9 cellular contexts compared by ENCODE assay signal in the genomic region with DNA sequence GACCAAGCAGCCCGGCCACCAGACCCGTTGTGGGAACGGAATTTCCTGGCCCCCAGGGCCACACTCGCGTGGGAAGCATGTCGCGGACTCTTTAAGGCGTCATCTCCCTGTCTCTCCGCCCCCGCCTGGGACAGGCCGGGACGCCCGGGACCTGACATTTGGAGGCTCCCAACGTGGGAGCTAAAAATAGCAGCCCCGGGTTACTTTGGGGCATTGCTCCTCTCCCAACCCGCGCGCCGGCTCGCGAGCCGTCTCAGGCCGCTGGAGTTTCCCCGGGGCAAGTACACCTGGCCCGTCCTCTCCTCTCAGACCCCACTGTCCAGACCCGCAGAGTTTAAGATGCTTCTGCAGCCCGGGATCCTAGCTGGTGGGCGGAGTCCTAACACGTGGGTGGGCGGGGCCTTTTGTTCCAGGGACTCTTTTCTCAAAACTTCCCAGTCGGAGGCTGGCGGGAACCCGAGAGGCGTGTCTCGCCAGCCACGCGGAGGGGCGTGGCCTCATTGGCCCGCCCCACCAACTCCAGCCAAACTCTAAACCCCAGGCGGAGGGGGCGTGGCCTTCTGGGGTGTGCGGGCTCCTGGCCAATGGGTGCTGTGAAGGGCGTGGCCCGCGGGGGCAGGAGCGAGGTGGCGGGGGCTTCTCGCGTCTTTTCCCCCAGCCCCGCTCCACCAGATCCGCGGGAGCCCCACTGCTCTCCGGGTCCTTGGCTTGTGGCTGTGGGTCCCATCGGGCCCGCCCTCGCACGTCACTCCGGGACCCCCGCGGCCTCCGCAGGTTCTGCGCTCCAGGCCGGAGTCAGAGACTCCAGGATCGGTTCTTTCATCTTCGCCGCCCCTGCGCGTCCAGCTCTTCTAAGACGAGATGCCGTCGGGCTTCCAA. TPM values are rescaled to one million over a fixed set of nuclear protein-coding genes. Genes with fewer than 3 reads are reported as not detected.
DNase-seq lines count a peak whose midpoint lies in the region; ATAC-seq and TF ChIP-seq lines count a peak whose summit lies in the region.
"Had no signal": no experiment of that assay in that cellular context is flagged by ENCODE, and none has a peak within 500 bp of the region (broad histone marks: within the 10 kb centered on the region; RNA-seq: fewer than 3 reads in every experiment).

SLC2A4 (plus strand) TSS at position 645 of the 879 bp plus-strand sequence; CDS start at position 862, 217 bp downstream.

- peak within 1 kb of the TSS; percentile 77 to 90 (median 82) for H3K4me3 Mint-ChIP-seq in CD4-positive, alpha-beta memory T cell
- H3K4me3 Mint-ChIP-seq in T-helper 17 cell: peak within 1 kb of the TSS; percentile 84

- WGBS in heart left ventricle, 4 donors: 0% methylated on average over 43 to 71 of the region's 71 CpGs; no CpG with 5 or more reads in 1 of the 4 donors
- WGBS in trophoblast cell (ENCODE audit: extremely low coverage, insufficient coverage, insufficient read length): no CpG with 5 or more reads among the region's 71 CpGs

- no peaks in the 10 kb centered on the region for H3K36me3 ChIP-seq in CD4-positive, alpha-beta memory T cell (ENCODE audit: insufficient read depth, low read length)
- peaks cover 0 to 29% (median 8%) of the 10 kb centered on the region in 9 donors for H3K36me3 ChIP-seq in heart left ventricle
- no peaks in the 10 kb centered on the region for H3K36me3 ChIP-seq in trophoblast cell (ENCODE audit: control insufficient read depth in 1 of 2, insufficient read depth in 2 of 2, low read length in 2 of 2)
- no peaks in the 10 kb centered on the region for H3K36me3 ChIP-seq in tibial artery

- H3K79me1 ChIP-seq in trophoblast cell (ENCODE audit: low read length): no peaks in the 10 kb centered on the region

- intact Hi-C loops in CD4-positive, alpha-beta memory T cell (cut with micrococcal nuclease): loop anchor here (2.0 to 5.0 kb wide), 2 partner anchors 61 to 234 kb away; no protein-coding TSS in a partner anchor
- intact Hi-C loops in heart left ventricle (cut with DNase I) (loop anchor here in 8 of 10 donors (1.0 to 10.0 kb wide), 6 partner anchors 15 to 66 kb away; partner anchors contain the start of gene ELP5 (in 1 of the 8)), tibial artery (cut with DNase I; ENCODE audit: low total_unique reads) (no loop called here)

- peak within 1 kb of the TSS; percentile 36 to 84 (median 66) for H3K27ac Mint-ChIP-seq in CD4-positive, alpha-beta memory T cell
- H3K27ac Mint-ChIP-seq in T-helper 17 cell: no peak within 1 kb of the TSS

- H3K18ac ChIP-seq in trophoblast cell (ENCODE audit: low read length): no peak within 1 kb of the TSS

- no peaks in the 10 kb centered on the region for H3K36me3 Mint-ChIP-seq in CD4-positive, alpha-beta memory T cell
- no peaks in the 10 kb centered on the region for H3K36me3 Mint-ChIP-seq in T-helper 17 cell (ENCODE audit: low read depth)

- H3K27me3 ChIP-seq in CD4-positive, alpha-beta memory T cell (ENCODE audit: insufficient read depth, low read length): peaks cover 10% of the 10 kb centered on the region
- H3K27me3 ChIP-seq in heart left ventricle (peaks cover 0 to 24% (median 3%) of the 10 kb centered on the region in 9 donors), trophoblast cell (ENCODE audit: insufficient read depth, low read length) (peaks cover 6% of the 10 kb centered on the region), tibial artery (no peaks in the 10 kb centered on the region)

- peak within 1 kb of the TSS; percentile 23 to 58 for H3K4me3 ChIP-seq in CD4-positive, alpha-beta memory T cell (ENCODE audit: low read length in 2 of 2)
- H3K4me3 ChIP-seq in heart left ventricle: peak within 1 kb of the TSS; percentile 19 to 76 (median 64)
- peak within 1 kb of the TSS; percentile 45 for H3K4me3 ChIP-seq in trophoblast cell (ENCODE audit: low read depth, low read length)
- H3K4me3 ChIP-seq in tibial artery: peak within 1 kb of the TSS; percentile 53 to 56

- peaks cover 17 to 23% of the 10 kb centered on the region in 2 donors for H3K27me3 Mint-ChIP-seq in CD4-positive, alpha-beta memory T cell
- peaks cover 36% of the 10 kb centered on the region for H3K27me3 Mint-ChIP-seq in T-helper 17 cell

- H3K9ac ChIP-seq in trophoblast cell (ENCODE audit: low read length): no peak within 1 kb of the TSS

- ATAC-seq in GM21717 (IDR thresholded peaks at IDR 0.05; ENCODE audit: unreplicated experiment) (peak; percentile 69), T-helper 17 cell (peak; percentile 77), heart left ventricle (peak; percentile 73 to 84 (median 80))

- H4K8ac ChIP-seq in trophoblast cell (ENCODE audit: low read depth, low read length): no peak within 1 kb of the TSS

- H3K23ac ChIP-seq in trophoblast cell (ENCODE audit: low read length): no peak within 1 kb of the TSS

- peak within 1 kb of the TSS; percentile 73 for H2AFZ ChIP-seq in trophoblast cell (ENCODE audit: insufficient read depth, low read length, poor library complexity)

- H3K79me2 ChIP-seq in trophoblast cell (ENCODE audit: control insufficient read depth, insufficient read depth, low read length, poor library complexity): no peaks in the 10 kb centered on the region

- H3K27ac ChIP-seq in CD4-positive, alpha-beta memory T cell (ENCODE audit: low read depth, low read length): peak within 1 kb of the TSS; percentile 41
- H3K27ac ChIP-seq in heart left ventricle (peak within 1 kb of the TSS; percentile 90 to 99 (median 96)), trophoblast cell (ENCODE audit: low read depth, low read length) (no peak within 1 kb of the TSS), tibial artery (peak within 1 kb of the TSS; percentile 93 to 94)

- no peaks in the 10 kb centered on the region for H3K9me3 ChIP-seq in CD4-positive, alpha-beta memory T cell (ENCODE audit: control insufficient read depth in 1 of 2, low read length in 2 of 2)
- H3K9me3 ChIP-seq in T-helper 17 cell (ENCODE audit: control insufficient read depth, low read length, poor library complexity, severe bottlenecking) (no peaks in the 10 kb centered on the region), heart left ventricle (no peaks in the 10 kb centered on the region), trophoblast cell (ENCODE audit: insufficient read depth, low read depth, low read length) (no peaks in the 10 kb centered on the region), tibial artery (no peaks in the 10 kb centered on the region)

- no peaks in the 10 kb centered on the region for H3K9me3 Mint-ChIP-seq in CD4-positive, alpha-beta memory T cell

- H3K14ac ChIP-seq in trophoblast cell (ENCODE audit: low read length): no peak within 1 kb of the TSS

- no peak within 1 kb of the TSS for H2AK5ac ChIP-seq in trophoblast cell (ENCODE audit: low read length)

- peak; percentile 67 to 81 (median 69) for DNase-seq in CD4-positive, alpha-beta memory T cell
- DNase-seq in MV-4-11 (lab: John Stamatoyannopoulos, UW) (peak; percentile 95), T-helper 17 cell (peak; percentile 67 to 80 (median 77)), amniotic epithelial cell (ENCODE audit: low read depth) (peak; percentile 90), heart left ventricle (peak; percentile 93 to 97 (median 96)), trophoblast cell (peak; percentile 98), tibial artery (peak; percentile 95 to 97)

- CTCF ChIA-PET in CD4-positive, alpha-beta memory T cell (lab: Charles Lee; ENCODE audit: partially characterized antibody): interaction anchor here (0.7 to 2.8 kb wide), 11 partner anchors 10 to 279 kb away, joined by 3 to 26 read pairs (median 3); no protein-coding TSS in a partner anchor

- no peak within 1 kb of the TSS for H4K12ac ChIP-seq in trophoblast cell (ENCODE audit: low read depth, low read length)

- H3K4me1 ChIP-seq in CD4-positive, alpha-beta memory T cell (ENCODE audit: insufficient read depth, low read length): peaks cover 25% of the 10 kb centered on the region
- H3K4me1 ChIP-seq in heart left ventricle (peaks cover 4 to 49% (median 21%) of the 10 kb centered on the region in 12 donors), trophoblast cell (ENCODE audit: control insufficient read depth in 1 of 2, insufficient read depth in 2 of 2, low read length in 2 of 2) (peaks cover 16% of the 10 kb centered on the region in 2 experiments), tibial artery (peaks cover 0 to 27% (median 21%) of the 10 kb centered on the region in 4 donors)

- H3K4me1 Mint-ChIP-seq in CD4-positive, alpha-beta memory T cell: peaks cover 4 to 28% (median 18%) of the 10 kb centered on the region in 4 donors
- peaks cover 22% of the 10 kb centered on the region for H3K4me1 Mint-ChIP-seq in T-helper 17 cell

- H2BK12ac ChIP-seq in trophoblast cell (ENCODE audit: low read length): no peak within 1 kb of the TSS

- TF ChIP-seq POLR2A in heart left ventricle (IDR thresholded peaks at IDR 0.05): peak; percentile 48 to 53

- H3K4me2 ChIP-seq in trophoblast cell (ENCODE audit: low read length): peak within 1 kb of the TSS; percentile 78

- TF ChIP-seq CTCF in heart left ventricle (IDR thresholded peaks at IDR 0.05): no peak
- no peak for TF ChIP-seq CTCF in tibial artery (IDR thresholded peaks at IDR 0.05)

- no peak within 1 kb of the TSS for H4K91ac ChIP-seq in trophoblast cell (ENCODE audit: low read depth, low read length)

- H2BK5ac ChIP-seq in trophoblast cell (ENCODE audit: low read depth, low read length, poor library complexity): no peak within 1 kb of the TSS

- no peak within 1 kb of the TSS for H2BK120ac ChIP-seq in trophoblast cell (ENCODE audit: insufficient read depth, low read length, poor library complexity)

- POLR2A ChIA-PET in CD4-positive, alpha-beta memory T cell (lab: Charles Lee; ENCODE audit: partially characterized antibody): interaction anchor here (0.7 to 3.6 kb wide), 13 partner anchors 15 to 405 kb away, joined by 3 to 15 read pairs (median 3); partner anchors contain the start of genes ACAP1, CLDN7 and TMEM102

- no peak within 1 kb of the TSS for H3K4ac ChIP-seq in trophoblast cell (ENCODE audit: low read depth, low read length)

RNA-seq across cellular contexts. Expression of gene SLC2A4, which starts in this region (rescaled TPM):
- not detected for total RNA-seq in CD4-positive, alpha-beta memory T cell
- polyA plus RNA-seq in CD4-positive, alpha-beta memory T cell: not detected
- total RNA-seq in T-helper 17 cell: not detected
- total RNA-seq in heart left ventricle: 100 to 1,000 TPM in 7 of 9 donors, 10 to 100 TPM in 2; 82.0 to 184 (median 172) TPM
- polyA plus RNA-seq in heart left ventricle: 100 to 1,000 TPM in 1 of 2 donors, 10 to 100 TPM in 1; 48.5 to 107 TPM
- polyA plus RNA-seq in trophoblast cell (2013): 0.36 and 0.37 TPM in 2 replicates
- total RNA-seq: glomerular endothelial cell had no signal

Comparison
In these comparisons a context has a peak if more than half of its experiments do, and no peak if none do; other contexts are left out.
1. RNA of gene SLC2A4 (total RNA-seq): 82.0 to 184 TPM in heart left ventricle; not detected in CD4-positive, alpha-beta memory T cell and not detected in T-helper 17 cell; every median in the first group is over 10 times any median in the second.
2. RNA of gene SLC2A4 (polyA plus RNA-seq): 48.5 to 107 TPM in heart left ventricle; not detected in CD4-positive, alpha-beta memory T cell; every median in the first group is over 10 times any median in the second.
3. Peak in DNase-seq, H3K4me3 ChIP-seq and H3K27ac ChIP-seq in CD4-positive, alpha-beta memory T cell; RNA of the gene not detected or under 1 TPM.
4. Peak in DNase-seq and ATAC-seq in T-helper 17 cell; RNA of the gene not detected or under 1 TPM.
5. Peak in every context shown above with its lines, with median percentiles within 50 percentile points of each other: DNase-seq, H3K4me3 ChIP-seq and ATAC-seq.